ENCODE assay signal across 18 cellular contexts in genomic region chr4:139547979-139548378, GRCh38. TPM values are rescaled to one million over a fixed set of nuclear protein-coding genes. Genes with fewer than 3 reads are reported as not detected.
DNase-seq lines count a peak whose midpoint lies in the region; TF ChIP-seq lines count a peak whose summit lies in the region.
"Had no signal": no experiment of that assay in that cellular context is flagged by ENCODE, and none has a peak within 500 bp of the region (broad histone marks: within the 10 kb centered on the region; RNA-seq: fewer than 3 reads in every experiment).

No MANE protein-coding gene starts in this region.

- H3K9ac ChIP-seq in stomach smooth muscle (ENCODE audit: low read length in 2 of 2), result no peak overlapping the region
- H3K9ac ChIP-seq: BLaER1 had no signal

- H3K27me3 ChIP-seq in stomach smooth muscle (ENCODE audit: control insufficient read depth in 1 of 2, insufficient read depth in 2 of 2, low read length in 2 of 2), result no peaks in the 10 kb centered on the region
- H3K27me3 ChIP-seq in right atrium auricular region, result no peaks in the 10 kb centered on the region
- H3K27me3 ChIP-seq: BE2C, BLaER1 had no signal

- H3K4me1 Mint-ChIP-seq in chondrocyte (ENCODE audit: low read depth) (peaks cover 48% of the 10 kb centered on the region), immature natural killer cell (no peaks in the 10 kb centered on the region)

- H3K27me3 Mint-ChIP-seq in chondrocyte (ENCODE audit: low read depth), result no peaks in the 10 kb centered on the region
- peaks cover 1 to 9% (median 4%) of the 10 kb centered on the region in 3 donors for H3K27me3 Mint-ChIP-seq in immature natural killer cell (ENCODE audit: low read depth in 3 of 3)
- H3K27me3 Mint-ChIP-seq: CD4-positive, alpha-beta T cell had no signal

- H3K9me3 Mint-ChIP-seq in chondrocyte (ENCODE audit: low read depth) (no peaks in the 10 kb centered on the region), immature natural killer cell (no peaks in the 10 kb centered on the region)
- H3K9me3 Mint-ChIP-seq: CD14-positive monocyte; CD4-positive, alpha-beta T cell; CD8-positive, alpha-beta T cell had no signal

- DNase-seq in chondrocyte (ENCODE audit: low spot score), result no peak
- DNase-seq in fibroblast of villous mesenchyme (ENCODE audit: low read depth), result peak; percentile 55
- no peak for DNase-seq in right atrium auricular region (ENCODE audit: low spot score)
- DNase-seq in immature natural killer cell, result no peak
- no peak for DNase-seq in NCI-H1417 treated with DMSO at 0.1 percent for 48 hours (lab: John Stamatoyannopoulos, UW)
- DNase-seq: 8988T; ACHN; BE2C; C1 segment of cervical spinal cord; Caco-2; Calu3; CD4-positive, alpha-beta T cell; CD8-positive, alpha-beta T cell; DMS79 treated with DMSO at 0.1 percent for 48 hours; GF-D8 had no signal

- H3K36me3 ChIP-seq in stomach smooth muscle (ENCODE audit: control insufficient read depth in 2 of 2, insufficient read depth in 2 of 2, low read length in 2 of 2) (peaks cover 3 to 16% of the 10 kb centered on the region in 2 donors), right atrium auricular region (peaks cover 35% of the 10 kb centered on the region)

- H3K36me3 Mint-ChIP-seq in chondrocyte (ENCODE audit: low read depth) (peaks cover 15% of the 10 kb centered on the region), immature natural killer cell (no peaks in the 10 kb centered on the region)

- TF ChIP-seq CTCF in chondrocyte (IDR thresholded peaks at IDR 0.05) (no peak), fibroblast of villous mesenchyme (IDR thresholded peaks at IDR 0.05; ENCODE audit: insufficient read depth, low read depth, low read length) (no peak), right atrium auricular region (IDR thresholded peaks at IDR 0.05) (no peak)

- H3K4me1 ChIP-seq in stomach smooth muscle (ENCODE audit: control insufficient read depth, insufficient read depth, low read length), result peaks cover 13% of the 10 kb centered on the region
- H3K4me1 ChIP-seq in right atrium auricular region, result peaks cover 0 to 40% of the 10 kb centered on the region in 2 donors
- H3K4me1 ChIP-seq: Caco-2 had no signal

- H3K27ac ChIP-seq in stomach smooth muscle (ENCODE audit: low read length) (peak overlapping the region; percentile 26), right atrium auricular region (no peak overlapping the region)
- H3K27ac ChIP-seq: BLaER1 had no signal

- no peak overlapping the region for H3K4me3 ChIP-seq in fibroblast of villous mesenchyme (ENCODE audit: low read depth, low read length)
- H3K4me3 ChIP-seq in stomach smooth muscle (ENCODE audit: low read length in 2 of 2), result no peak overlapping the region
- no peak overlapping the region for H3K4me3 ChIP-seq in right atrium auricular region
- H3K4me3 ChIP-seq: BLaER1 had no signal

- H3K4me3 Mint-ChIP-seq in chondrocyte (ENCODE audit: unreplicated experiment), result no peak overlapping the region
- H3K4me3 Mint-ChIP-seq in immature natural killer cell, result no peak overlapping the region
- H3K4me3 Mint-ChIP-seq: CD14-positive monocyte; CD4-positive, alpha-beta T cell; CD8-positive, alpha-beta T cell had no signal

- H3K9me3 ChIP-seq in stomach smooth muscle (ENCODE audit: control insufficient read depth in 2 of 2, low read length in 2 of 2) (no peaks in the 10 kb centered on the region), right atrium auricular region (no peaks in the 10 kb centered on the region)
- H3K9me3 ChIP-seq: BE2C, BLaER1, Caco-2 had no signal

- H3K27ac Mint-ChIP-seq in chondrocyte (ENCODE audit: unreplicated experiment), result peak overlapping the region; percentile 3
- no peak overlapping the region for H3K27ac Mint-ChIP-seq in immature natural killer cell
- H3K27ac Mint-ChIP-seq: CD4-positive, alpha-beta T cell; CD8-positive, alpha-beta T cell had no signal

RNA-seq across cellular contexts. Expression of gene SETD7, which starts 8.0 kb away (rescaled TPM):
- 56.0 to 63.6 TPM (median 56.3 TPM) in 3 replicates for total RNA-seq in chondrocyte
- total RNA-seq in fibroblast of villous mesenchyme, result 74.4 and 107 TPM in 2 replicates
- 10 to 100 TPM; 51.8 to 69.5 TPM for total RNA-seq in right atrium auricular region
- polyA plus RNA-seq in immature natural killer cell, result under 1 TPM in 2 of 3 donors, not detected in 1; 0.10 to 0.39 TPM
